18 cellular contexts compared by ENCODE assay signal in the genomic region with DNA sequence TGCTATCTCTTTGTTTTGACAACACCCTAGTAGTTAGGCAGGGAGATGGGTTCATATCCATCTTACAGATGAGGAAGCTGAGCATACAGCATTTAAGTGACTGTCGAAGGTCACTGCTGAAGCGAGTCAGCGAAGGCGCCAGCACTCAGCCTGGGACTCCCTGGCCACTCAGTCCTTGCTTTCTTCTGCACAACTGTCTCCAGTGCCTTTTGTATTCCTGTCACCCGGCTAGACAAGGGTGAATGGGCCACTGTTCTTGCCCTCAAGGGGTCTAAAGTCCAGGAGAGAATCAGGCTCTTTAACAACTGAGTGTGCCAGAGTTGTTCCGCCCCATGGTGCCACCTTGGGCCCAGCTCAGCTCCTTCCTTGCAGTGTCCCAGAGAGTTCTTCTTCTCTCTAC. TPM values are rescaled to one million over a fixed set of nuclear protein-coding genes. Genes with fewer than 3 reads are reported as not detected.
"Had no signal": no experiment of that assay in that cellular context is flagged by ENCODE, and none has a peak within 500 bp of the region (broad histone marks: within the 10 kb centered on the region; RNA-seq: fewer than 3 reads in every experiment).

No MANE protein-coding gene starts in this region.

- H3K9ac ChIP-seq: SK-N-SH had no signal

- H3K4me2 ChIP-seq: SK-N-SH had no signal

- DNase-seq: activated CD4-positive, alpha-beta T cell treated with anti-CD3 and anti-CD28 coated beads for 48 hours; activated naive CD4-positive, alpha-beta T cell treated with Interleukin-2 at 50 U/mL for 16 hours; activated naive CD8-positive, alpha-beta T cell treated with anti-CD3 and anti-CD28 coated beads, Interleukin-2, amount 50 U/mL, for 24 hours; caudate nucleus; cortex of kidney; effector memory CD4-positive, alpha-beta T cell; hypothalamus; kidney glomerular epithelial cell; lower lobe of right lung; naive thymus-derived CD8-positive, alpha-beta T cell; nucleus accumbens; psoas muscle; SK-N-SH; stimulated activated CD4-positive, alpha-beta T cell treated with anti-CD3 and anti-CD28 coated beads, Interleukin-12 subunit alpha, Interleukin-12 subunit beta, amount 100 ng/mL, for 4 hours; stimulated activated naive CD4-positive, alpha-beta T cell treated with Interleukin-2 at 50 U/mL for 16 hours had no signal

- H3K9me3 Mint-ChIP-seq: activated naive CD8-positive, alpha-beta T cell treated with anti-CD3 and anti-CD28 coated beads, Interleukin-2, amount 50 U/mL, for 24 hours; T-helper 1 cell treated with Interleukin-12 subunit alpha and Interleukin-12 subunit beta and Interleukin-4 antibody, amounts not matched to agents 30 μg/mL and 1 μg/mL, for 36 hours had no signal

- H3K27ac Mint-ChIP-seq: activated naive CD8-positive, alpha-beta T cell treated with anti-CD3 and anti-CD28 coated beads, Interleukin-2, amount 50 U/mL, for 24 hours; naive thymus-derived CD8-positive, alpha-beta T cell; T-helper 1 cell treated with Interleukin-12 subunit alpha and Interleukin-12 subunit beta and Interleukin-4 antibody, amounts not matched to agents 30 μg/mL and 1 μg/mL, for 36 hours; WTC11 had no signal

- H3K36me3 Mint-ChIP-seq: naive thymus-derived CD8-positive, alpha-beta T cell had no signal

- H3K27ac ChIP-seq: lower lobe of right lung, psoas muscle had no signal

- H3K9me3 ChIP-seq: lower lobe of right lung, psoas muscle, SK-N-SH had no signal

- H3K36me3 ChIP-seq: lower lobe of right lung had no signal

- H3K4me3 ChIP-seq: lower lobe of right lung, psoas muscle had no signal

- H3K9me2 ChIP-seq: SK-N-SH had no signal

- ATAC-seq: activated naive CD8-positive, alpha-beta T cell treated with anti-CD3 and anti-CD28 coated beads, Interleukin-2, amount 50 U/mL, for 24 hours; lower lobe of right lung; naive thymus-derived CD8-positive, alpha-beta T cell; psoas muscle; sciatic nerve; WTC11 had no signal

- H3K4me3 Mint-ChIP-seq: activated naive CD8-positive, alpha-beta T cell treated with anti-CD3 and anti-CD28 coated beads, Interleukin-2, amount 50 U/mL, for 24 hours; naive thymus-derived CD8-positive, alpha-beta T cell; T-helper 1 cell treated with Interleukin-12 subunit alpha and Interleukin-12 subunit beta and Interleukin-4 antibody, amounts not matched to agents 30 μg/mL and 1 μg/mL, for 36 hours; WTC11 had no signal

RNA-seq across cellular contexts. Expression of gene ARHGEF10L, which starts 3.2 kb away (rescaled TPM):
- polyA plus RNA-seq: naive thymus-derived CD8-positive, alpha-beta T cell had no signal
